Comparison of ENCODE assay signal across 28 cellular contexts in genomic region chr6:41557305-41557704, GRCh38.
"Had no signal": no experiment of that assay in that cellular context is flagged by ENCODE, and none has a peak within 500 bp of the region (broad histone marks: within the 10 kb centered on the region; RNA-seq: fewer than 3 reads in every experiment).

No MANE protein-coding gene starts in this region.

- H3K9ac ChIP-seq: parathyroid adenoma had no signal

- H3K27ac Mint-ChIP-seq: effector memory CD8-positive, alpha-beta T cell; immature natural killer cell; memory B cell; naive thymus-derived CD4-positive, alpha-beta T cell; nephron progenitor cell; stimulated activated naive CD8-positive, alpha-beta T cell treated with anti-CD3 and anti-CD28 coated beads, Interleukin-15, amount 100 ng/mL, for 72 hours had no signal

- H3K4me3 Mint-ChIP-seq: effector memory CD8-positive, alpha-beta T cell; immature natural killer cell; memory B cell; naive thymus-derived CD4-positive, alpha-beta T cell; nephron progenitor cell; stimulated activated naive CD8-positive, alpha-beta T cell treated with anti-CD3 and anti-CD28 coated beads, Interleukin-15, amount 100 ng/mL, for 72 hours had no signal

- H3K4me3 ChIP-seq: esophagus squamous epithelium, lower lobe of right lung, smooth muscle cell, suprapubic skin had no signal

- H3K9me3 ChIP-seq: esophagus squamous epithelium, lower lobe of right lung, neutrophil, suprapubic skin had no signal

- H3K27me3 Mint-ChIP-seq: effector memory CD8-positive, alpha-beta T cell; memory B cell; progenitor cell of endocrine pancreas had no signal

- DNase-seq: cerebellar nuclear complex; cortex of kidney; effector memory CD8-positive, alpha-beta T cell; erythroblast; esophagus squamous epithelium; hypothalamus; immature natural killer cell; islet precursor cell; left ventricle myocardium superior; lower lobe of right lung; midbrain; naive thymus-derived CD4-positive, alpha-beta T cell; nephron progenitor cell; stimulated activated CD4-positive, alpha-beta T cell treated with anti-CD3 and anti-CD28 coated beads, Interleukin-12 subunit alpha, Interleukin-12 subunit beta, amount 100 ng/mL, for 4 hours; stimulated activated CD4-positive, alpha-beta T cell treated with anti-CD3 and anti-CD28 coated beads, Interleukin-4, amount 100 ng/mL, for 1 hour; stimulated activated CD8-positive, alpha-beta memory T cell treated with anti-CD3 and anti-CD28 coated beads, Interleukin-4, amount 100 ng/mL, for 48 hours; stimulated activated naive CD4-positive, alpha-beta T cell; stimulated activated naive CD8-positive, alpha-beta T cell treated with anti-CD3 and anti-CD28 coated beads, Interleukin-15, amount 100 ng/mL, for 72 hours; trophoblast cell had no signal

- H3K9me3 Mint-ChIP-seq: effector memory CD8-positive, alpha-beta T cell; immature natural killer cell; memory B cell; naive thymus-derived CD4-positive, alpha-beta T cell; nephron progenitor cell; stimulated activated naive CD8-positive, alpha-beta T cell treated with anti-CD3 and anti-CD28 coated beads, Interleukin-15, amount 100 ng/mL, for 72 hours had no signal

- FAIRE-seq: endometrium, frontal cortex had no signal

- H3K36me3 ChIP-seq: neutrophil, suprapubic skin had no signal

- H3K27me3 ChIP-seq: esophagus squamous epithelium, suprapubic skin had no signal

- H2AFZ ChIP-seq: parathyroid adenoma had no signal

- H3K27ac ChIP-seq: esophagus squamous epithelium, lower lobe of right lung, neutrophil, parathyroid adenoma, suprapubic skin had no signal

- H3K36me3 Mint-ChIP-seq: memory B cell had no signal

- H3K4me2 ChIP-seq: smooth muscle cell had no signal

- ATAC-seq: effector memory CD8-positive, alpha-beta T cell; left ventricle myocardium superior; naive thymus-derived CD4-positive, alpha-beta T cell; sciatic nerve; stimulated activated naive CD8-positive, alpha-beta T cell treated with anti-CD3 and anti-CD28 coated beads, Interleukin-15, amount 100 ng/mL, for 72 hours had no signal
